Comparison of ENCODE assay signal across 12 cellular contexts in the genomic region with DNA sequence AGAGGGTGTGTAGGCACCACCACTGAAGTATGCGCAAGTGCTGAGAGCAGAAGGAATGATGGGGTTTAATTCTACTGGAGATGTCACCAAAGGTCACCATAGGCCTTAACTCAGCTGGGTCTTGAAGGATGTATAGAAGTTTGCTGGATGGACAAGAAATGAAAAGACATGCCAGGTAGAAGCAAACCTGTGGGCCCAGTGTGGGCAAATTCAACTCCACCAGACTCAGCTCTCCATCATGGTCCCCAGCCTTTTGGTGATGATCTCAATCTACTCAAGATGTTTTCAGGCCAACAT.
A peak's percentile ranks its signal among the peaks of the same experiment; 100 is the strongest.
DNase-seq lines count a peak whose midpoint lies in the region; ATAC-seq, FAIRE-seq and TF ChIP-seq lines count a peak whose summit lies in the region.
"Had no signal": no experiment of that assay in that cellular context is flagged by ENCODE, and none has a peak within 500 bp of the region (broad histone marks: within the 10 kb centered on the region; RNA-seq: fewer than 3 reads in every experiment).

No MANE protein-coding gene starts in this region.

- H3K36me3 ChIP-seq in IMR-90 (ENCODE audit: control insufficient read depth, insufficient read depth, low read length) (no peaks in the 10 kb centered on the region), endothelial cell of umbilical vein (ENCODE audit: control insufficient read depth in 2 of 2, extremely low read depth in 1 of 2, insufficient read depth in 2 of 2, low read length in 2 of 2) (no peaks in the 10 kb centered on the region), sigmoid colon (no peaks in the 10 kb centered on the region)
- H3K36me3 ChIP-seq: neural progenitor cell had no signal

- H4K91ac ChIP-seq in IMR-90 (ENCODE audit: insufficient read depth, low read depth, low read length) = peak overlapping the region; percentile 99

- H3K18ac ChIP-seq in IMR-90 (ENCODE audit: low read depth, low read length) = peak overlapping the region; percentile 84

- peak overlapping the region; percentile 99 for H3K23ac ChIP-seq in IMR-90 (ENCODE audit: low read depth, low read length)

- H3K36me3 Mint-ChIP-seq in CD4-positive, alpha-beta T cell (ENCODE audit: low read depth) = no peaks in the 10 kb centered on the region
- H3K36me3 Mint-ChIP-seq: neural progenitor cell had no signal

- H2AFZ ChIP-seq in IMR-90 (replicated peaks; ENCODE audit: low read length, poor library complexity) (peak overlapping the region; percentile 79), endothelial cell of umbilical vein (ENCODE audit: low read depth, low read length) (no peak overlapping the region)
- H2AFZ ChIP-seq: neural progenitor cell had no signal

- peak overlapping the region; percentile 100 for H2BK20ac ChIP-seq in IMR-90 (ENCODE audit: low read depth, low read length)

- peak overlapping the region; percentile 100 for H2AK5ac ChIP-seq in IMR-90 (ENCODE audit: low read depth, low read length)

- peaks cover 0 to 30% of the 10 kb centered on the region in 2 experiments; a peak in 2 of 4 replicates for H3K79me1 ChIP-seq in IMR-90 (ENCODE audit: low read depth in 1 of 2, low read length in 2 of 2)

- H3K56ac ChIP-seq in IMR-90 (ENCODE audit: extremely low read depth, insufficient read depth, low read length) = peak overlapping the region; percentile 82

- TF ChIP-seq CTCF in CD4-positive, alpha-beta T cell (IDR thresholded peaks at IDR 0.05) = no peak
- TF ChIP-seq CTCF in IMR-90 (conservative IDR thresholded peaks at IDR 0.05; ENCODE audit: low read depth, low read length) (no peak), endothelial cell of umbilical vein (IDR thresholded peaks at IDR 0.05; ENCODE audit: extremely low read depth in 1 of 2, insufficient read depth in 1 of 2, low read depth in 1 of 2, low read length in 2 of 2) (no peak), sigmoid colon (IDR thresholded peaks at IDR 0.05) (no peak)

- H3K4me1 ChIP-seq in IMR-90 (ENCODE audit: control insufficient read depth, insufficient read depth, low read length) (peaks cover 24% of the 10 kb centered on the region), endothelial cell of umbilical vein (ENCODE audit: control insufficient read depth, extremely low read depth, insufficient read depth, low read length) (peaks cover 24% of the 10 kb centered on the region), sigmoid colon (peaks cover 0 to 8% (median 3%) of the 10 kb centered on the region in 4 donors)
- H3K4me1 ChIP-seq: neural progenitor cell had no signal

- H3K4ac ChIP-seq in IMR-90 (ENCODE audit: low read depth, low read length) = peak overlapping the region; percentile 100

- no peak overlapping the region for H3K4me2 ChIP-seq in IMR-90 (ENCODE audit: low read depth, low read length)
- no peak overlapping the region for H3K4me2 ChIP-seq in endothelial cell of umbilical vein (ENCODE audit: insufficient read depth, low read length)
- H3K4me2 ChIP-seq: neural progenitor cell had no signal

- peak overlapping the region; percentile 88 to 97 for H4K8ac ChIP-seq in IMR-90 (ENCODE audit: low read depth in 2 of 2, low read length in 2 of 2)

- H3K4me3 Mint-ChIP-seq in CD4-positive, alpha-beta T cell = no peak overlapping the region
- H3K4me3 Mint-ChIP-seq: activated B cell treated with CpG ODN at 0.5 μM for 24 hours, neural progenitor cell had no signal

- no peak for FAIRE-seq in endothelial cell of umbilical vein (lab: Jason Lieb, UNC)

- in situ Hi-C loops in IMR-90 (cut with MboI; ENCODE audit: low sequenced_read_pairs) = no loop called here

- no peak for DNase-seq in CD4-positive, alpha-beta T cell
- DNase-seq in IMR-90 (no peak), endothelial cell of umbilical vein (ENCODE audit: low read depth, low spot score) (no peak), sigmoid colon (no peak), anterior cingulate cortex (lab: John Stamatoyannopoulos, UW) (no peak), HEK293T (ENCODE audit: extremely low spot score) (no peak), AG20443 (ENCODE audit: low spot score) (no peak)
- DNase-seq: activated B cell treated with CpG ODN at 0.5 μM for 24 hours, C1 segment of cervical spinal cord, KG1 had no signal

- no peaks in the 10 kb centered on the region for H3K27me3 ChIP-seq in CD4-positive, alpha-beta T cell (ENCODE audit: control insufficient read depth, insufficient read depth, low read length)
- H3K27me3 ChIP-seq in IMR-90 (ENCODE audit: control insufficient read depth, insufficient read depth, low read length) (no peaks in the 10 kb centered on the region), endothelial cell of umbilical vein (ENCODE audit: control insufficient read depth in 2 of 2, insufficient read depth in 2 of 2, low read length in 2 of 2) (no peaks in the 10 kb centered on the region), sigmoid colon (no peaks in the 10 kb centered on the region)
- H3K27me3 ChIP-seq: neural progenitor cell had no signal

- peaks cover 39% of the 10 kb centered on the region for H3K4me1 Mint-ChIP-seq in CD4-positive, alpha-beta T cell (ENCODE audit: low read depth)
- H3K4me1 Mint-ChIP-seq: neural progenitor cell had no signal

- no peak for TF ChIP-seq POLR2A in IMR-90 (IDR thresholded peaks at IDR 0.05; ENCODE audit: low read depth, low read length)
- no peak for TF ChIP-seq POLR2A in endothelial cell of umbilical vein (IDR thresholded peaks at IDR 0.05; ENCODE audit: low read depth, low read length)
- no peak for TF ChIP-seq POLR2A in sigmoid colon (IDR thresholded peaks at IDR 0.05)

- H2AK9ac ChIP-seq in IMR-90 (replicated peaks; ENCODE audit: low read depth, low read length, poor library complexity) = peak overlapping the region; percentile 87

- BruUV-seq in IMR-90 (replicated peaks; lab: Mats Ljungman, UMichigan) (no TSS peak), endothelial cell of umbilical vein (replicated peaks; lab: Mats Ljungman, UMichigan) (no TSS peak)

- H2BK15ac ChIP-seq in IMR-90 (ENCODE audit: low read depth, low read length) = peak overlapping the region; percentile 99

- no peaks in the 10 kb centered on the region for H3K9me3 ChIP-seq in CD4-positive, alpha-beta T cell (ENCODE audit: control insufficient read depth, low read length)
- peaks cover 3% of the 10 kb centered on the region; the same call in 1 of the 2 replicates for H3K9me3 ChIP-seq in IMR-90 (ENCODE audit: control insufficient read depth, insufficient read depth, low read length)
- no peaks in the 10 kb centered on the region for H3K9me3 ChIP-seq in endothelial cell of umbilical vein (replicated peaks; ENCODE audit: control insufficient read depth, insufficient read depth, low read length)
- no peaks in the 10 kb centered on the region for H3K9me3 ChIP-seq in sigmoid colon

- CTCF ChIA-PET in CD4-positive, alpha-beta T cell (lab: Charles Lee) = no interaction called here
- CTCF ChIA-PET in IMR-90 (lab: Yijun Ruan, JAX) = no interaction called here
- CTCF ChIA-PET in endothelial cell of umbilical vein (lab: Charles Lee) = interaction anchor here (1.1 to 1.2 kb wide), 3 partner anchors 51 to 95 kb away, joined by 3 to 5 read pairs (median 4); no protein-coding TSS in a partner anchor
- CTCF ChIA-PET in HEK293T (lab: Yijun Ruan, JAX) = no interaction called here

- no peak for TF ChIP-seq EP300 in sigmoid colon (IDR thresholded peaks at IDR 0.05)

- H4K5ac ChIP-seq in IMR-90 (ENCODE audit: low read depth, low read length) = peak overlapping the region; percentile 77

- H3K9ac ChIP-seq in IMR-90 (ENCODE audit: low read depth, low read length) = no peak overlapping the region; the same call in 1 of the 2 replicates
- no peak overlapping the region for H3K9ac ChIP-seq in endothelial cell of umbilical vein (replicated peaks; ENCODE audit: extremely low read depth, insufficient read depth, low read length)
- H3K9ac ChIP-seq: neural progenitor cell had no signal

- no peak overlapping the region for H3K27ac ChIP-seq in CD4-positive, alpha-beta T cell (ENCODE audit: low read depth, low read length)
- peak overlapping the region; percentile 90 for H3K27ac ChIP-seq in IMR-90 (ENCODE audit: insufficient read depth, low read length)
- peak overlapping the region; percentile 64 for H3K27ac ChIP-seq in endothelial cell of umbilical vein (ENCODE audit: insufficient read depth, low read depth, low read length)
- H3K27ac ChIP-seq in sigmoid colon = peak overlapping the region; percentile 66 to 85 (median 68)
- H3K27ac ChIP-seq: neural progenitor cell had no signal

- ATAC-seq in CD4-positive, alpha-beta T cell (ENCODE audit: poor library complexity) = no peak
- no peak for ATAC-seq in IMR-90 (ENCODE audit: low read depth)

- no peaks in the 10 kb centered on the region for H3K9me3 Mint-ChIP-seq in CD4-positive, alpha-beta T cell
- H3K9me3 Mint-ChIP-seq: neural progenitor cell had no signal

- dilution Hi-C loops in IMR-90 (cut with HindIII; ENCODE audit: low sequenced_read_pairs, unreplicated experiment) (no loop called here), endothelial cell of umbilical vein (cut with MboI; ENCODE audit: extremely low pct_ligation_motif_present, low sequenced_read_pairs) (no loop called here)

- POLR2A ChIA-PET in CD4-positive, alpha-beta T cell (lab: Charles Lee) = no interaction called here
- POLR2A ChIA-PET in IMR-90 (lab: Charles Lee; ENCODE audit: unreplicated experiment) = interaction anchor here (1.9 kb wide), 1 partner anchor 162 kb away, joined by 5 read pairs; the partner anchor contains the start of gene RRBP1
- POLR2A ChIA-PET in endothelial cell of umbilical vein (lab: Charles Lee) = no interaction called here
- POLR2A ChIA-PET in HEK293T (lab: Yijun Ruan, JAX) = no interaction called here

- peak overlapping the region; percentile 96 for H3K14ac ChIP-seq in IMR-90 (replicated peaks; ENCODE audit: low read depth, low read length)

- H2BK5ac ChIP-seq in IMR-90 (ENCODE audit: low read depth, low read length, poor library complexity, severe bottlenecking) = peak overlapping the region; percentile 97

- intact Hi-C loops in CD4-positive, alpha-beta T cell (cut with DNase I, micrococcal nuclease) = no loop called here
- intact Hi-C loops in IMR-90 (cut with micrococcal nuclease) = loop anchor here (5.0 kb wide), 1 partner anchor 53 kb away; no protein-coding TSS in a partner anchor
- intact Hi-C loops in endothelial cell of umbilical vein (cut with micrococcal nuclease) = no loop called here
- intact Hi-C loops in sigmoid colon (cut with DNase I) = no loop called here

- no peaks in the 10 kb centered on the region for H3K79me2 ChIP-seq in endothelial cell of umbilical vein (ENCODE audit: control insufficient read depth, insufficient read depth, low read length)

- H2BK120ac ChIP-seq in IMR-90 (ENCODE audit: low read depth, low read length) = peak overlapping the region; percentile 99

- TF ChIP-seq RAD21 in IMR-90 (IDR thresholded peaks at IDR 0.05; ENCODE audit: low read length) = no peak

- H3K27me3 Mint-ChIP-seq in CD4-positive, alpha-beta T cell = no peaks in the 10 kb centered on the region
- H3K27me3 Mint-ChIP-seq: activated B cell treated with CpG ODN at 0.5 μM for 24 hours had no signal

- H3K27ac Mint-ChIP-seq in CD4-positive, alpha-beta T cell = peak overlapping the region; percentile 71
- H3K27ac Mint-ChIP-seq: activated B cell treated with CpG ODN at 0.5 μM for 24 hours, neural progenitor cell had no signal

- H4K20me1 ChIP-seq in IMR-90 (ENCODE audit: insufficient read depth, low read length) (no peaks in the 10 kb centered on the region), endothelial cell of umbilical vein (replicated peaks; ENCODE audit: control insufficient read depth, extremely low read depth, insufficient read depth, low read length) (no peaks in the 10 kb centered on the region)

- H3K9me1 ChIP-seq in IMR-90 (ENCODE audit: insufficient read depth, low read length) (peaks cover 37% of the 10 kb centered on the region), endothelial cell of umbilical vein (replicated peaks; ENCODE audit: control insufficient read depth, extremely low read depth, insufficient read depth, low read length) (no peaks in the 10 kb centered on the region)

- 100% methylated on average over 1 of the region's 1 CpG; no CpG with 5 or more reads in 1 of the 2 experiments for WGBS in IMR-90 (ENCODE audit: extremely low coverage in 2 of 2, insufficient read length in 1 of 2), 2 experiments
- WGBS in sigmoid colon, 2 donors = 93 to 96% methylated on average over 1 of the region's 1 CpG

- H3K4me3 ChIP-seq in IMR-90 (ENCODE audit: insufficient read depth, low read depth, low read length) = no peak overlapping the region
- H3K4me3 ChIP-seq in endothelial cell of umbilical vein (replicated peaks in 1 of 3; ENCODE audit: insufficient read depth in 1 of 3, low read depth in 1 of 3, low read length in 3 of 3) = no peak overlapping the region
- no peak overlapping the region for H3K4me3 ChIP-seq in sigmoid colon
- H3K4me3 ChIP-seq: neural progenitor cell, skin epidermis had no signal
